2 cellular contexts compared by ENCODE assay signal in the genomic region with DNA sequence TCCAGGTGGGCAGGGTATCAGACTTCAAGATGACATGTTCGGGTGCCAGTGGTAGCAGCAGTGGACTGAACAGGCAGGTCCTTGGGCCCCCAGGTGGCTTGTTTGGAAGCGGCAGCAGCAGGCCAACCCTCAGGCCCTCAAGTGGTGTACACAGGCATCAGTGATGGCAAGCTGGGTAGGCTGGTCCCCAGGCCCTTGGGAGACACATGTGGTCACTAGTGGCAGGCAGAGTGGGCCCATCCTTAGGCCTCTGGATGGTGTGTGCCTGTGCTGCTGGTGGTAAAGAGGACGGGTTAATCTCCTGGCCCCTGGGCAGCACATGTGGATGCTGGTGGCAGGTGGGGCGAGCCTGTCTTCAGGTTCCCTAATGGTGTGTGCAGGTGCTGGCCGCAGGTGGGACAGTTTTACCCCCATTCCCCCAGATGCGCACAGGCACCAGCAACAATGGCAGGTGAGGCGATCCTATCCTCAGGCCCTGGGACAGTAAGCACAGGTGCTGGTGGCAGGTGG.
TF ChIP-seq lines count a peak whose summit lies in the region.

No MANE protein-coding gene starts in this region.

TF ChIP-seq in HepG2, 621 proteins besides CTCF, POLR2A, EP300 and RAD21:
- TF ChIP-seq HOXA3 (CRISPR knock-in tag; IDR thresholded peaks at IDR 0.05) (no peak), STAG1 (CRISPR knock-in tag; IDR thresholded peaks at IDR 0.05) (0 out of 2 replicates have a peak, but pooled peaks have one; percentile 8)

TF ChIP-seq in GM23338, 12 proteins besides CTCF, POLR2A, EP300 and RAD21:
- TF ChIP-seq, protein P1, sequence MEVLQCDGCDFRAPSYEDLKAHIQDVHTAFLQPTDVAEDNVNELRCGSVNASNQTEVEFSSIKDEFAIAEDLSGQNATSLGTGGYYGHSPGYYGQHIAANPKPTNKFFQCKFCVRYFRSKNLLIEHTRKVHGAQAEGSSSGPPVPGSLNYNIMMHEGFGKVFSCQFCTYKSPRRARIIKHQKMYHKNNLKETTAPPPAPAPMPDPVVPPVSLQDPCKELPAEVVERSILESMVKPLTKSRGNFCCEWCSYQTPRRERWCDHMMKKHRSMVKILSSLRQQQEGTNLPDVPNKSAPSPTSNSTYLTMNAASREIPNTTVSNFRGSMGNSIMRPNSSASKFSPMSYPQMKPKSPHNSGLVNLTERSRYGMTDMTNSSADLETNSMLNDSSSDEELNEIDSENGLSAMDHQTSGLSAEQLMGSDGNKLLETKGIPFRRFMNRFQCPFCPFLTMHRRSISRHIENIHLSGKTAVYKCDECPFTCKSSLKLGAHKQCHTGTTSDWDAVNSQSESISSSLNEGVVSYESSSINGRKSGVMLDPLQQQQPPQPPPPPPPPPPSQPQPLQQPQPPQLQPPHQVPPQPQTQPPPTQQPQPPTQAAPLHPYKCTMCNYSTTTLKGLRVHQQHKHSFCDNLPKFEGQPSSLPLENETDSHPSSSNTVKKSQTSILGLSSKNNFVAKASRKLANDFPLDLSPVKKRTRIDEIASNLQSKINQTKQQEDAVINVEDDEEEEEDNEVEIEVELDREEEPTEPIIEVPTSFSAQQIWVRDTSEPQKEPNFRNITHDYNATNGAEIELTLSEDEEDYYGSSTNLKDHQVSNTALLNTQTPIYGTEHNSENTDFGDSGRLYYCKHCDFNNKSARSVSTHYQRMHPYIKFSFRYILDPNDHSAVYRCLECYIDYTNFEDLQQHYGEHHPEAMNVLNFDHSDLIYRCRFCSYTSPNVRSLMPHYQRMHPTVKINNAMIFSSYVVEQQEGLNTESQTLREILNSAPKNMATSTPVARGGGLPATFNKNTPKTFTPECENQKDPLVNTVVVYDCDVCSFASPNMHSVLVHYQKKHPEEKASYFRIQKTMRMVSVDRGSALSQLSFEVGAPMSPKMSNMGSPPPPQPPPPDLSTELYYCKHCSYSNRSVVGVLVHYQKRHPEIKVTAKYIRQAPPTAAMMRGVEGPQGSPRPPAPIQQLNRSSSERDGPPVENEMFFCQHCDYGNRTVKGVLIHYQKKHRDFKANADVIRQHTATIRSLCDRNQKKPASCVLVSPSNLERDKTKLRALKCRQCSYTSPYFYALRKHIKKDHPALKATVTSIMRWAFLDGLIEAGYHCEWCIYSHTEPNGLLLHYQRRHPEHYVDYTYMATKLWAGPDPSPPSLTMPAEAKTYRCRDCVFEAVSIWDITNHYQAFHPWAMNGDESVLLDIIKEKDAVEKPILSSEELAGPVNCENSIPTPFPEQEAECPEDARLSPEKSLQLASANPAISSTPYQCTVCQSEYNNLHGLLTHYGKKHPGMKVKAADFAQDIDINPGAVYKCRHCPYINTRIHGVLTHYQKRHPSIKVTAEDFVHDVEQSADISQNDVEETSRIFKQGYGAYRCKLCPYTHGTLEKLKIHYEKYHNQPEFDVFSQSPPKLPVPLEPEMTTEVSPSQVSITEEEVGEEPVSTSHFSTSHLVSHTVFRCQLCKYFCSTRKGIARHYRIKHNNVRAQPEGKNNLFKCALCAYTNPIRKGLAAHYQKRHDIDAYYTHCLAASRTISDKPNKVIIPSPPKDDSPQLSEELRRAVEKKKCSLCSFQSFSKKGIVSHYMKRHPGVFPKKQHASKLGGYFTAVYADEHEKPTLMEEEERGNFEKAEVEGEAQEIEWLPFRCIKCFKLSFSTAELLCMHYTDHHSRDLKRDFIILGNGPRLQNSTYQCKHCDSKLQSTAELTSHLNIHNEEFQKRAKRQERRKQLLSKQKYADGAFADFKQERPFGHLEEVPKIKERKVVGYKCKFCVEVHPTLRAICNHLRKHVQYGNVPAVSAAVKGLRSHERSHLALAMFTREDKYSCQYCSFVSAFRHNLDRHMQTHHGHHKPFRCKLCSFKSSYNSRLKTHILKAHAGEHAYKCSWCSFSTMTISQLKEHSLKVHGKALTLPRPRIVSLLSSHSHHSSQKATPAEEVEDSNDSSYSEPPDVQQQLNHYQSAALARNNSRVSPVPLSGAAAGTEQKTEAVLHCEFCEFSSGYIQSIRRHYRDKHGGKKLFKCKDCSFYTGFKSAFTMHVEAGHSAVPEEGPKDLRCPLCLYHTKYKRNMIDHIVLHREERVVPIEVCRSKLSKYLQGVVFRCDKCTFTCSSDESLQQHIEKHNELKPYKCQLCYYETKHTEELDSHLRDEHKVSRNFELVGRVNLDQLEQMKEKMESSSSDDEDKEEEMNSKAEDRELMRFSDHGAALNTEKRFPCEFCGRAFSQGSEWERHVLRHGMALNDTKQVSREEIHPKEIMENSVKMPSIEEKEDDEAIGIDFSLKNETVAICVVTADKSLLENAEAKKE (CRISPR knock-in tag; IDR thresholded peaks at IDR 0.05) = no peak
- TF ChIP-seq POLR2AphosphoS5 (IDR thresholded peaks at IDR 0.05; ENCODE audit: low read depth) = no peak
